Comparison of ENCODE assay signal across 24 cellular contexts in genomic region chr5:176875783-176876505, GRCh38. TPM values are rescaled to one million over a fixed set of nuclear protein-coding genes. Genes with fewer than 3 reads are reported as not detected.
A peak's percentile ranks its signal among the peaks of the same experiment; 100 is the strongest.
DNase-seq lines count a peak whose midpoint lies in the region; ATAC-seq, FAIRE-seq and TF ChIP-seq lines count a peak whose summit lies in the region.
"Had no signal": no experiment of that assay in that cellular context is flagged by ENCODE, and none has a peak within 500 bp of the region (broad histone marks: within the 10 kb centered on the region; RNA-seq: fewer than 3 reads in every experiment).

No MANE protein-coding gene starts in this region.

- H3K4me3 ChIP-seq in Jurkat, Clone E6-1 (ENCODE audit: low read length) = no peak overlapping the region
- H3K4me3 ChIP-seq in K562 (no peak overlapping the region), trophoblast cell (ENCODE audit: low read depth, low read length) (peak overlapping the region; percentile 3)
- H3K4me3 ChIP-seq: breast epithelium, lower lobe of right lung, SJCRH30, suprapubic skin, vagina had no signal

- DNase-seq in activated T-cell treated with anti-CD3 and anti-CD28 coated beads, Interleukin-2, amount 50 U/mL, for 24 hours = no peak
- no peak for DNase-seq in activated T-cell treated with anti-CD3 and anti-CD28 coated beads for 4 hours
- peak; percentile 24 for DNase-seq in Jurkat, Clone E6-1 (ENCODE audit: low read depth, low spot score)
- peak in 1 of 4 experiments; percentile 9 for DNase-seq in K562 (ENCODE audit: extremely low read depth in 1 of 4, low spot score in 3 of 4)
- no peak for DNase-seq in trophoblast cell
- no peak for DNase-seq in GM12891 (ENCODE audit: insufficient read length, low spot score)
- no peak for DNase-seq in NCI-H2196 (lab: John Stamatoyannopoulos, UW; ENCODE audit: unreplicated experiment)
- DNase-seq: activated CD4-positive, alpha-beta memory T cell treated with anti-CD3 and anti-CD28 coated beads for 36 hours; cortex of kidney; hippocampal formation; lower lobe of right lung; NCI-H1417 treated with DMSO at 0.1 percent for 48 hours; NCI-H748 treated with DMSO at 0.1 percent for 48 hours; SJCRH30 had no signal

- H3K36me3 ChIP-seq in K562 (ENCODE audit: control insufficient read depth, insufficient read depth, low read length) = no peaks in the 10 kb centered on the region
- H3K36me3 ChIP-seq in trophoblast cell (ENCODE audit: control insufficient read depth in 1 of 2, insufficient read depth in 2 of 2, low read length in 2 of 2) = no peaks in the 10 kb centered on the region
- H3K36me3 ChIP-seq: breast epithelium, lower lobe of right lung, SJCRH30, suprapubic skin, vagina had no signal

- no peak overlapping the region for H2BK120ac ChIP-seq in trophoblast cell (ENCODE audit: insufficient read depth, low read length, poor library complexity)

- H3K18ac ChIP-seq in trophoblast cell (ENCODE audit: low read length) = no peak overlapping the region

- no peak for TF ChIP-seq RAD21 in K562 (CRISPR knock-in tag; conservative IDR thresholded peaks at IDR 0.05 in 1 of 2, IDR thresholded peaks at IDR 0.05 in 1 of 2)

- peaks cover 3% of the 10 kb centered on the region for H3K9me3 Mint-ChIP-seq in activated T-cell treated with anti-CD3 and anti-CD28 coated beads, Interleukin-2, amount 50 U/mL, for 24 hours

- no peak overlapping the region for H4K8ac ChIP-seq in trophoblast cell (ENCODE audit: low read depth, low read length)

- no peak overlapping the region for H4K12ac ChIP-seq in trophoblast cell (ENCODE audit: low read depth, low read length)

- BruUV-seq in K562 (replicated peaks; lab: Mats Ljungman, UMichigan) = no TSS peak

- H3K27ac ChIP-seq in K562 (ENCODE audit: extremely low read depth, low read depth, low read length) = no peak overlapping the region
- no peak overlapping the region for H3K27ac ChIP-seq in trophoblast cell (ENCODE audit: low read depth, low read length)
- H3K27ac ChIP-seq: breast epithelium, lower lobe of right lung, SJCRH30, suprapubic skin, vagina had no signal

- TF ChIP-seq EP300 in K562 (IDR thresholded peaks at IDR 0.05; ENCODE audit: low read length) = no peak

- peak overlapping the region; percentile 8 for H3K27ac Mint-ChIP-seq in activated T-cell treated with anti-CD3 and anti-CD28 coated beads, Interleukin-2, amount 50 U/mL, for 24 hours
- H3K27ac Mint-ChIP-seq: activated CD4-positive, alpha-beta memory T cell treated with anti-CD3 and anti-CD28 coated beads for 36 hours; activated T-cell treated with anti-CD3 and anti-CD28 coated beads, Interleukin-2, amount 50 U/mL, for 72 hours; T-helper 1 cell treated with Interleukin-12 subunit alpha and Interleukin-12 subunit beta and Interleukin-4 antibody, amounts not matched to agents 30 μg/mL and 1 μg/mL, for 36 hours had no signal

- FAIRE-seq in K562 (lab: Jason Lieb, UNC) = no peak
- no peak for FAIRE-seq in GM12891 (lab: Jason Lieb, UNC)
- FAIRE-seq: D721Med, islet of Langerhans had no signal

- H3K9ac ChIP-seq in K562 (ENCODE audit: insufficient read depth in 1 of 2, low read depth in 2 of 2, low read length in 2 of 2) = no peak overlapping the region; a peak in 1 of 4 replicates
- H3K9ac ChIP-seq in trophoblast cell (ENCODE audit: low read length) = no peak overlapping the region

- H3K27me3 Mint-ChIP-seq in activated T-cell treated with anti-CD3 and anti-CD28 coated beads, Interleukin-2, amount 50 U/mL, for 24 hours = peaks cover 55% of the 10 kb centered on the region

- no peak overlapping the region for H3K4me3 Mint-ChIP-seq in activated T-cell treated with anti-CD3 and anti-CD28 coated beads, Interleukin-2, amount 50 U/mL, for 24 hours
- H3K4me3 Mint-ChIP-seq: activated CD4-positive, alpha-beta memory T cell treated with anti-CD3 and anti-CD28 coated beads for 36 hours; activated T-cell treated with anti-CD3 and anti-CD28 coated beads, Interleukin-2, amount 50 U/mL, for 72 hours; T-helper 1 cell treated with Interleukin-12 subunit alpha and Interleukin-12 subunit beta and Interleukin-4 antibody, amounts not matched to agents 30 μg/mL and 1 μg/mL, for 36 hours had no signal

- TF ChIP-seq POLR2A in K562 (conservative IDR thresholded peaks at IDR 0.05) = no peak
- TF ChIP-seq POLR2A in GM12891 (IDR thresholded peaks at IDR 0.05; ENCODE audit: low read depth, low read length) = no peak

- H2BK12ac ChIP-seq in trophoblast cell (ENCODE audit: low read length) = no peak overlapping the region

- under 1% methylated on average over 23 of the region's 27 CpGs for WGBS in K562 (ENCODE audit: insufficient coverage, low coverage, missing lambda C conversion rate)
- WGBS in trophoblast cell (ENCODE audit: extremely low coverage, insufficient coverage, insufficient read length) = no CpG with 5 or more reads among the region's 27 CpGs

- no peak overlapping the region for H3K23ac ChIP-seq in trophoblast cell (ENCODE audit: low read length)

- H2AFZ ChIP-seq in K562 (ENCODE audit: low read depth, low read length) (no peak overlapping the region), trophoblast cell (ENCODE audit: insufficient read depth, low read length, poor library complexity) (no peak overlapping the region)

- no peak for TF ChIP-seq CTCF in K562 (IDR thresholded peaks at IDR 0.05 in 2 of 3, conservative IDR thresholded peaks at IDR 0.05 in 1 of 3; ENCODE audit: insufficient read depth in 2 of 3, low read depth in 1 of 3, low read length in 3 of 3)

- H3K9me3 ChIP-seq in K562 (replicated peaks; ENCODE audit: control insufficient read depth, insufficient read depth, low read depth, low read length) (no peaks in the 10 kb centered on the region), trophoblast cell (ENCODE audit: insufficient read depth, low read depth, low read length) (peaks cover 6% of the 10 kb centered on the region)
- H3K9me3 ChIP-seq: breast epithelium, lower lobe of right lung, SJCRH30, suprapubic skin, vagina had no signal

- H4K91ac ChIP-seq in trophoblast cell (ENCODE audit: low read depth, low read length) = no peak overlapping the region

- peaks cover 14% of the 10 kb centered on the region for H4K20me1 ChIP-seq in K562 (replicated peaks; ENCODE audit: control insufficient read depth, insufficient read depth, low read length)

- ATAC-seq in K562 (peak; percentile 24; the same call in 2 of the 3 replicates), GM21360 (IDR thresholded peaks at IDR 0.05; ENCODE audit: unreplicated experiment) (no peak)
- ATAC-seq: lower lobe of right lung, right cardiac atrium had no signal

- no peak overlapping the region for H2AK5ac ChIP-seq in trophoblast cell (ENCODE audit: low read length)

- H3K14ac ChIP-seq in trophoblast cell (ENCODE audit: low read length) = no peak overlapping the region

- H3K4me1 ChIP-seq in K562 (replicated peaks in 1 of 2; ENCODE audit: control insufficient read depth in 2 of 2, insufficient read depth in 2 of 2, low read length in 2 of 2) (peaks cover 0 to 53% of the 10 kb centered on the region in 2 experiments; a peak in 2 of 5 replicates), trophoblast cell (ENCODE audit: control insufficient read depth in 1 of 2, insufficient read depth in 2 of 2, low read length in 2 of 2) (no peaks in the 10 kb centered on the region)
- H3K4me1 ChIP-seq: breast epithelium, lower lobe of right lung, SJCRH30, suprapubic skin, vagina had no signal

- peaks cover 13% of the 10 kb centered on the region for H3K4me1 Mint-ChIP-seq in activated T-cell treated with anti-CD3 and anti-CD28 coated beads, Interleukin-2, amount 50 U/mL, for 24 hours (ENCODE audit: low read depth)

- no peaks in the 10 kb centered on the region for H3K79me1 ChIP-seq in trophoblast cell (ENCODE audit: low read length)

- in situ Hi-C loops in K562 (cut with MboI) = no loop called here

- no peaks in the 10 kb centered on the region for H3K36me3 Mint-ChIP-seq in activated T-cell treated with anti-CD3 and anti-CD28 coated beads, Interleukin-2, amount 50 U/mL, for 24 hours (ENCODE audit: low read depth)
- H3K36me3 Mint-ChIP-seq: activated CD4-positive, alpha-beta memory T cell treated with anti-CD3 and anti-CD28 coated beads for 36 hours had no signal

- POLR2A ChIA-PET in K562 (lab: Yijun Ruan, JAX) = interaction anchor here (0.7 to 1.0 kb wide), 3 partner anchors 10 to 427 kb away, joined by 3 to 4 read pairs (median 3); partner anchors contain the start of gene FAF2

- peaks cover 4% of the 10 kb centered on the region for H3K9me1 ChIP-seq in K562 (ENCODE audit: control insufficient read depth, insufficient read depth, low read length)

- no peak overlapping the region for H3K4me2 ChIP-seq in K562 (ENCODE audit: insufficient read depth, low read length)
- no peak overlapping the region for H3K4me2 ChIP-seq in trophoblast cell (ENCODE audit: low read length)

- no peaks in the 10 kb centered on the region for H3K79me2 ChIP-seq in K562 (ENCODE audit: control insufficient read depth, insufficient read depth, low read length)
- no peaks in the 10 kb centered on the region for H3K79me2 ChIP-seq in trophoblast cell (ENCODE audit: control insufficient read depth, insufficient read depth, low read length, poor library complexity)

- H3K27me3 ChIP-seq in K562 (ENCODE audit: control insufficient read depth in 2 of 2, insufficient read depth in 2 of 2, low read length in 2 of 2) = peaks cover 61 to 76% of the 10 kb centered on the region in 2 experiments
- no peaks in the 10 kb centered on the region for H3K27me3 ChIP-seq in trophoblast cell (ENCODE audit: insufficient read depth, low read length)
- H3K27me3 ChIP-seq: vagina had no signal

- CTCF ChIA-PET in K562 (lab: Yijun Ruan, JAX; ENCODE audit: low intra/inter-chr PET ratio) = no interaction called here

- H3K4ac ChIP-seq in trophoblast cell (ENCODE audit: low read depth, low read length) = no peak overlapping the region

- no peak overlapping the region for H2BK5ac ChIP-seq in trophoblast cell (ENCODE audit: low read depth, low read length, poor library complexity)

- intact Hi-C loops in K562 (cut with micrococcal nuclease) = no loop called here

RNA-seq across cellular contexts. Expression of gene HK3, which starts 23.2 kb away (rescaled TPM):
- polyA plus RNA-seq in Jurkat, Clone E6-1 (2012; ENCODE audit: insufficient read depth, insufficient read length) = not detected
- not detected in 2 replicates for total RNA-seq in K562 (2011; cell fraction: chromatin; rRNA removed; ENCODE audit: low replicate concordance)
- not detected in 2 replicates for total RNA-seq in K562 (2011; cell fraction: nucleolus; rRNA removed)
- not detected in 2 replicates for total RNA-seq in K562 (2011; cell fraction: nucleoplasm; rRNA removed)
- total RNA-seq in K562 (2014; rRNA removed) (0.08 TPM in 1 of 2 replicates, not detected in the other), K562 (2014; rRNA removed; fragmentation: Illumina TruSeq; extraction: Trizol) (not detected in 2 replicates), K562 (2015; rRNA removed; fragmentation: Illumina TruSeq; extraction: Trizol) (not detected in 2 replicates), K562 (2021) (0.16 TPM in 1 of 2 replicates, not detected in the other)
- polyA plus RNA-seq in K562 (2011; rRNA removed) (not detected in 2 replicates), K562 (2014; fragmentation: Illumina TruSeq; extraction: Trizol) (not detected in 2 replicates), K562 (2014; fragmentation: Nextera tagmentation; extraction: Ambion mirVana) (not detected), K562 (2014; rRNA removed) (not detected in 2 replicates)
- not detected in 2 replicates for polyA plus RNA-seq in K562 (2011; cell fraction: cytosol; rRNA removed)
- 0.06 and 0.08 TPM in 2 replicates for polyA plus RNA-seq in K562 (2011; cell fraction: nucleus; rRNA removed)
- polyA plus RNA-seq in K562 (2012) = not detected in 2 replicates
- not detected in 2 replicates for polyA minus RNA-seq in K562 (2011; rRNA and poly(A)+ RNA removed)
- not detected in 2 replicates for polyA minus RNA-seq in K562 (2011; cell fraction: cytosol; rRNA and poly(A)+ RNA removed)
- not detected in 2 replicates for polyA minus RNA-seq in K562 (2011; cell fraction: nucleus; rRNA and poly(A)+ RNA removed)
- polyA plus RNA-seq in trophoblast cell (2013) = not detected in 2 replicates
- polyA plus RNA-seq in GM12891 (2012; ENCODE audit: low read depth, missing spikeins) = 0.21 TPM
- total RNA-seq: SJCRH30 had no signal
- polyA plus RNA-seq: BJ had no signal
